21 cellular contexts compared by ENCODE assay signal in genomic region chrX:69996102-69996468, GRCh38. TPM values are rescaled to one million over a fixed set of nuclear protein-coding genes. Genes with fewer than 3 reads are reported as not detected.
DNase-seq lines count a peak whose midpoint lies in the region; ATAC-seq and TF ChIP-seq lines count a peak whose summit lies in the region.
"Had no signal": no experiment of that assay in that cellular context is flagged by ENCODE, and none has a peak within 500 bp of the region (broad histone marks: within the 10 kb centered on the region; RNA-seq: fewer than 3 reads in every experiment).

No MANE protein-coding gene starts in this region.

- no peak overlapping the region for H3K27ac Mint-ChIP-seq in endodermal cell
- H3K27ac Mint-ChIP-seq: CD14-positive monocyte; CD4-positive, alpha-beta memory T cell; CD4-positive, CD25-positive, alpha-beta regulatory T cell; CD8-positive, alpha-beta memory T cell had no signal

- H3K36me3 ChIP-seq in endodermal cell (ENCODE audit: control insufficient read depth, insufficient read depth, low read length) (peaks cover 27% of the 10 kb centered on the region), gastroesophageal sphincter (no peaks in the 10 kb centered on the region), brain microvascular endothelial cell (replicated peaks) (no peaks in the 10 kb centered on the region)
- H3K36me3 ChIP-seq: BE2C, BLaER1 had no signal

- H3K9me3 Mint-ChIP-seq in endodermal cell: peaks cover 41% of the 10 kb centered on the region

- TF ChIP-seq CTCF in endodermal cell (conservative IDR thresholded peaks at IDR 0.05) (no peak), gastroesophageal sphincter (IDR thresholded peaks at IDR 0.05) (no peak), brain microvascular endothelial cell (IDR thresholded peaks at IDR 0.05; ENCODE audit: low read depth, low read length, missing control alignments) (no peak)

- peaks cover 3% of the 10 kb centered on the region for H3K27me3 Mint-ChIP-seq in endodermal cell (ENCODE audit: insufficient read depth)
- H3K27me3 Mint-ChIP-seq: CD4-positive, alpha-beta memory T cell; CD4-positive, CD25-positive, alpha-beta regulatory T cell had no signal

- in situ Hi-C loops in brain microvascular endothelial cell (cut with HindIII; ENCODE audit: low pct_ligation_motif_present, low sequenced_read_pairs): no loop called here

- H3K27me3 ChIP-seq in right cardiac atrium (ENCODE audit: control insufficient read depth, insufficient read depth) (no peaks in the 10 kb centered on the region), endodermal cell (ENCODE audit: control insufficient read depth, insufficient read depth, low read length, poor library complexity, severe bottlenecking) (no peaks in the 10 kb centered on the region), gastroesophageal sphincter (no peaks in the 10 kb centered on the region), brain microvascular endothelial cell (replicated peaks) (no peaks in the 10 kb centered on the region)
- H3K27me3 ChIP-seq: BE2C had no signal

- TF ChIP-seq EP300 in gastroesophageal sphincter (IDR thresholded peaks at IDR 0.05): no peak

- H3K36me3 Mint-ChIP-seq in endodermal cell (ENCODE audit: low read depth): peaks cover 33% of the 10 kb centered on the region
- H3K36me3 Mint-ChIP-seq: CD14-positive monocyte; CD4-positive, alpha-beta memory T cell; CD4-positive, CD25-positive, alpha-beta regulatory T cell had no signal

- H3K27ac ChIP-seq in right cardiac atrium (ENCODE audit: low read length) (no peak overlapping the region), endodermal cell (ENCODE audit: low read depth, low read length) (no peak overlapping the region), gastroesophageal sphincter (peak overlapping the region in 3 of 4 donors; percentile 23 to 54 (median 41)), brain microvascular endothelial cell (no peak overlapping the region)
- H3K27ac ChIP-seq: BLaER1 had no signal

- no peak for TF ChIP-seq POLR2A in gastroesophageal sphincter (IDR thresholded peaks at IDR 0.05)

- intact Hi-C loops in left ventricle myocardium superior (cut with micrococcal nuclease): no loop called here
- intact Hi-C loops in right cardiac atrium (cut with DNase I): no loop called here

- H3K4me1 Mint-ChIP-seq in endodermal cell: no peaks in the 10 kb centered on the region
- H3K4me1 Mint-ChIP-seq: CD14-positive monocyte; CD4-positive, alpha-beta memory T cell; CD4-positive, CD25-positive, alpha-beta regulatory T cell; CD8-positive, alpha-beta memory T cell had no signal

- H3K9ac ChIP-seq in endodermal cell (ENCODE audit: extremely low read depth, low read length, poor library complexity, severe bottlenecking): no peak overlapping the region
- H3K9ac ChIP-seq: BLaER1 had no signal

- H3K4me3 ChIP-seq in right cardiac atrium (ENCODE audit: low read length): no peak overlapping the region
- peak overlapping the region; percentile 53 for H3K4me3 ChIP-seq in endodermal cell (ENCODE audit: low read length)
- no peak overlapping the region for H3K4me3 ChIP-seq in gastroesophageal sphincter
- H3K4me3 ChIP-seq in brain microvascular endothelial cell (ENCODE audit: low read depth, low read length): no peak overlapping the region
- H3K4me3 ChIP-seq: BLaER1 had no signal

- H3K4me1 ChIP-seq in right cardiac atrium (ENCODE audit: control insufficient read depth, insufficient read depth, low read length) (no peaks in the 10 kb centered on the region), endodermal cell (ENCODE audit: control insufficient read depth, insufficient read depth, low read length) (no peaks in the 10 kb centered on the region), gastroesophageal sphincter (peaks cover 0 to 26% (median 0%) of the 10 kb centered on the region in 3 donors)
- H3K4me1 ChIP-seq: BE2C, BLaER1 had no signal

- DNase-seq in left ventricle myocardium superior: no peak
- no peak for DNase-seq in right cardiac atrium
- DNase-seq in endodermal cell: no peak
- DNase-seq in OCI-M2 (lab: John Stamatoyannopoulos, UW; ENCODE audit: unreplicated experiment): no peak
- no peak for DNase-seq in NCI-H2171 treated with DMSO at 0.1 percent for 48 hours (lab: John Stamatoyannopoulos, UW)
- DNase-seq in brain microvascular endothelial cell: no peak
- DNase-seq: 8988T; ACHN; BE2C; C1 segment of cervical spinal cord; CD4-positive, alpha-beta memory T cell; CD4-positive, CD25-positive, alpha-beta regulatory T cell; CD8-positive, alpha-beta memory T cell; COR-L47; DMS79 treated with DMSO at 0.1 percent for 48 hours; GF-D8 had no signal

- ATAC-seq in left ventricle myocardium superior: peak; percentile 11
- ATAC-seq in right cardiac atrium: no peak
- ATAC-seq in gastroesophageal sphincter: no peak

- H3K9me3 ChIP-seq in right cardiac atrium (ENCODE audit: control insufficient read depth, low read length) (no peaks in the 10 kb centered on the region), endodermal cell (ENCODE audit: control insufficient read depth, low read length) (peaks cover 29% of the 10 kb centered on the region), gastroesophageal sphincter (no peaks in the 10 kb centered on the region)
- H3K9me3 ChIP-seq: BE2C, BLaER1 had no signal

- H3K4me3 Mint-ChIP-seq in endodermal cell: no peak overlapping the region
- H3K4me3 Mint-ChIP-seq: CD14-positive monocyte; CD4-positive, alpha-beta memory T cell; CD8-positive, alpha-beta memory T cell had no signal

RNA-seq across cellular contexts. Expression of gene AWAT2, which starts 53.7 kb away (rescaled TPM):
- total RNA-seq in left ventricle myocardium superior (not detected), right cardiac atrium (not detected), endodermal cell (not detected), gastroesophageal sphincter (not detected)
- not detected for polyA plus RNA-seq in right cardiac atrium
- polyA plus RNA-seq in endodermal cell (2013, experiment 1 of 2): not detected
- polyA plus RNA-seq in endodermal cell (2013, experiment 2 of 2): not detected
- total RNA-seq: A673; CD4-positive, alpha-beta memory T cell; CD4-positive, CD25-positive, alpha-beta regulatory T cell; CD8-positive, alpha-beta memory T cell had no signal
- polyA plus RNA-seq: AG04450; CD14-positive monocyte; CD4-positive, alpha-beta memory T cell; CD4-positive, CD25-positive, alpha-beta regulatory T cell; CD8-positive, alpha-beta memory T cell had no signal

Comparison
In these comparisons a context has a peak if more than half of its experiments do, and no peak if none do; other contexts are left out.
1. H3K27ac ChIP-seq: peak in gastroesophageal sphincter (3 of 4); none in right cardiac atrium (single experiment), endodermal cell (single experiment) and brain microvascular endothelial cell (single experiment).